In genomic region chr9:136403915-136404800, GRCh38 we compare ENCODE assay signal across 14 cellular contexts. TPM values are rescaled to one million over a fixed set of nuclear protein-coding genes. Genes with fewer than 3 reads are reported as not detected.
DNase-seq lines count a peak whose midpoint lies in the region; ATAC-seq, FAIRE-seq and TF ChIP-seq lines count a peak whose summit lies in the region.
"Had no signal": no experiment of that assay in that cellular context is flagged by ENCODE, and none has a peak within 500 bp of the region (broad histone marks: within the 10 kb centered on the region; RNA-seq: fewer than 3 reads in every experiment).

No MANE protein-coding gene starts in this region.

- no peak overlapping the region for H3K4me3 Mint-ChIP-seq in mesothelial cell of epicardium

- no peak for ATAC-seq in GM19397 (IDR thresholded peaks at IDR 0.05; ENCODE audit: unreplicated experiment)
- ATAC-seq: SK-N-SH treated with all-trans-retinoic acid at 6 μM for 48 hours had no signal

- TF ChIP-seq POLR2A in GM12891 (IDR thresholded peaks at IDR 0.05; ENCODE audit: low read depth, low read length) = no peak

- no peak overlapping the region for H3K27ac Mint-ChIP-seq in mesothelial cell of epicardium

- TF ChIP-seq CTCF in RWPE1 (conservative IDR thresholded peaks at IDR 0.05; ENCODE audit: low read depth) (no peak), mesothelial cell of epicardium (IDR thresholded peaks at IDR 0.05; ENCODE audit: unreplicated experiment) (no peak)

- no peaks in the 10 kb centered on the region for H3K27me3 Mint-ChIP-seq in mesothelial cell of epicardium (ENCODE audit: low read depth)

- no peaks in the 10 kb centered on the region for H3K9me3 Mint-ChIP-seq in mesothelial cell of epicardium

- H3K27ac ChIP-seq in RWPE1 = peak overlapping the region; percentile 78
- H3K27ac ChIP-seq: right atrium auricular region had no signal

- CTCF ChIA-PET in RWPE1 (lab: Yijun Ruan, JAX) = interaction anchor here (0.6 to 0.9 kb wide), 3 partner anchors 10 to 40 kb away, joined by 3 to 6 read pairs (median 3); partner anchors contain the start of gene DNLZ

- peaks cover 12% of the 10 kb centered on the region for H3K4me1 Mint-ChIP-seq in mesothelial cell of epicardium

- POLR2A ChIA-PET in RWPE1 (lab: Yijun Ruan, JAX; ENCODE audit: low non-redundant PET) = no interaction called here

- peaks cover 31% of the 10 kb centered on the region for H3K36me3 Mint-ChIP-seq in mesothelial cell of epicardium

- DNase-seq in GM12891 (ENCODE audit: insufficient read length, low spot score) = no peak
- no peak for DNase-seq in RWPE1 (ENCODE audit: low spot score)
- DNase-seq in activated effector memory CD4-positive, alpha-beta T cell treated with anti-CD3 and anti-CD28 coated beads, Interleukin-2, amount 50 U/mL, for 16 hours = peak; percentile 83
- DNase-seq in stimulated activated CD4-positive, alpha-beta T cell treated with anti-CD3 and anti-CD28 coated beads, Interleukin-12 subunit alpha, Interleukin-12 subunit beta, amount 100 ng/mL, for 24 hours (ENCODE audit: low read depth in 2 of 2) = peak; percentile 18 to 33
- DNase-seq in HuH-7 (ENCODE audit: low spot score) = no peak
- DNase-seq in mesothelial cell of epicardium (ENCODE audit: low spot score in 2 of 2, unreplicated experiment in 2 of 2) = no peak
- no peak for DNase-seq in AML-193 (lab: John Stamatoyannopoulos, UW)
- DNase-seq: Caco-2, head of caudate nucleus, mesendoderm, NCI-H446 had no signal

- FAIRE-seq in GM12891 (lab: Jason Lieb, UNC) = peak; percentile 62

TF ChIP-seq in GM12891, 5 proteins besides CTCF, POLR2A, EP300 and RAD21:
- no peak for TF ChIP-seq TAF1 (IDR thresholded peaks at IDR 0.05; ENCODE audit: low read depth, low read length)
- no peak; the same call in 1 of the 2 replicates for TF ChIP-seq POLR2AphosphoS5 (IDR thresholded peaks at IDR 0.05; ENCODE audit: low read depth, low read length)
- 0 out of 2 replicates have a peak, but pooled peaks have one; percentile 6 for TF ChIP-seq SPI1 (IDR thresholded peaks at IDR 0.05; ENCODE audit: low read depth, low read length)
- TF ChIP-seq POU2F2 (IDR thresholded peaks at IDR 0.05; ENCODE audit: low read depth, low read length) = 0 out of 2 replicates have a peak, but pooled peaks have one; percentile 17
- TF ChIP-seq PAX5 (IDR thresholded peaks at IDR 0.05; ENCODE audit: insufficient read depth, low read length, severe bottlenecking) = no peak
TF ChIP-seq in GM12891: peak in this region for 2.

RNA-seq across cellular contexts. Expression of gene SNAPC4, which starts 4.2 kb away (rescaled TPM):
- 9.8 TPM for polyA plus RNA-seq in GM12891 (2012; ENCODE audit: low read depth, missing spikeins)
- 18.2 to 19.3 TPM (median 18.2 TPM) in 3 replicates for total RNA-seq in mesothelial cell of epicardium

RNA-seq across cellular contexts. Expression of gene ENTR1, which starts 6.3 kb away (rescaled TPM):
- polyA plus RNA-seq in GM12891 (2012; ENCODE audit: low read depth, missing spikeins) = 33.7 TPM
- total RNA-seq in mesothelial cell of epicardium = 67.3 to 72.1 TPM (median 71.9 TPM) in 3 replicates

RNA-seq across cellular contexts. Expression of gene PMPCA, which starts 6.3 kb away (rescaled TPM):
- polyA plus RNA-seq in GM12891 (2012; ENCODE audit: low read depth, missing spikeins) = 111 TPM
- total RNA-seq in mesothelial cell of epicardium = 72.2 to 74.6 TPM (median 72.7 TPM) in 3 replicates

RNA-seq across cellular contexts. Expression of gene CARD9, which starts 30.7 kb away (rescaled TPM):
- 0.33 TPM for polyA plus RNA-seq in GM12891 (2012; ENCODE audit: low read depth, missing spikeins)
- 3.6 to 4.9 TPM (median 4.0 TPM) in 3 replicates for total RNA-seq in mesothelial cell of epicardium

RNA-seq across cellular contexts. Expression of gene INPP5E, which starts 35.5 kb away (rescaled TPM):
- 6.6 TPM for polyA plus RNA-seq in GM12891 (2012; ENCODE audit: low read depth, missing spikeins)
- 22.1 to 24.6 TPM (median 23.3 TPM) in 3 replicates for total RNA-seq in mesothelial cell of epicardium

Comparison
In these comparisons a context has a peak if more than half of its experiments do, and no peak if none do; other contexts are left out.
1. DNase-seq: peak in activated effector memory CD4-positive, alpha-beta T cell treated with anti-CD3 and anti-CD28 coated beads, Interleukin-2, amount 50 U/mL, for 16 hours (single experiment) and stimulated activated CD4-positive, alpha-beta T cell treated with anti-CD3 and anti-CD28 coated beads, Interleukin-12 subunit alpha, Interleukin-12 subunit beta, amount 100 ng/mL, for 24 hours (2 of 2); none in GM12891 (single experiment), RWPE1 (single experiment), HuH-7 (single experiment), mesothelial cell of epicardium (0 of 2) and AML-193 (0 of 2).